ENCODE assay signal across 8 cellular contexts in genomic region chr3:32045091-32045964, GRCh38.
DNase-seq lines count a peak whose midpoint lies in the region; ATAC-seq and TF ChIP-seq lines count a peak whose summit lies in the region.

No MANE protein-coding gene starts in this region.

- peak; percentile 59 for DNase-seq in DMS53 (lab: John Stamatoyannopoulos, UW)
- peak; percentile 51 for DNase-seq in NCI-H510A treated with DMSO at 0.1 percent for 48 hours (lab: John Stamatoyannopoulos, UW)
- DNase-seq in epithelial cell of esophagus (ENCODE audit: low read depth): peak; percentile 96
- peak; percentile 24 for DNase-seq in omental fat pad (ENCODE audit: low spot score)
- DNase-seq in NCI-H345 treated with DMSO at 0.1 percent for 48 hours (lab: John Stamatoyannopoulos, UW; ENCODE audit: unreplicated experiment): no peak
- DNase-seq in cortex of kidney (lab: John Stamatoyannopoulos, UW): no peak

- TF ChIP-seq CTCF in epithelial cell of esophagus (IDR thresholded peaks at IDR 0.05; ENCODE audit: insufficient read depth, low read depth, low read length, missing control alignments) (no peak), omental fat pad (IDR thresholded peaks at IDR 0.05) (no peak)

- ATAC-seq in omental fat pad (ENCODE audit: low FRiP score) (peak; percentile 95), GM19463 (IDR thresholded peaks at IDR 0.05; ENCODE audit: unreplicated experiment) (no peak), HG03108 (IDR thresholded peaks at IDR 0.05; ENCODE audit: unreplicated experiment) (no peak)

- peak overlapping the region; percentile 20 for H3K4me3 ChIP-seq in epithelial cell of esophagus (ENCODE audit: low read length)

Comparison
In these comparisons a context has a peak if more than half of its experiments do, and no peak if none do; other contexts are left out.
1. DNase-seq: peak in DMS53 (single experiment), NCI-H510A treated with DMSO at 0.1 percent for 48 hours (single experiment), epithelial cell of esophagus (single experiment) and omental fat pad (single experiment); none in NCI-H345 treated with DMSO at 0.1 percent for 48 hours (single experiment) and cortex of kidney (single experiment).